22 cellular contexts compared by ENCODE assay signal in the genomic region with DNA sequence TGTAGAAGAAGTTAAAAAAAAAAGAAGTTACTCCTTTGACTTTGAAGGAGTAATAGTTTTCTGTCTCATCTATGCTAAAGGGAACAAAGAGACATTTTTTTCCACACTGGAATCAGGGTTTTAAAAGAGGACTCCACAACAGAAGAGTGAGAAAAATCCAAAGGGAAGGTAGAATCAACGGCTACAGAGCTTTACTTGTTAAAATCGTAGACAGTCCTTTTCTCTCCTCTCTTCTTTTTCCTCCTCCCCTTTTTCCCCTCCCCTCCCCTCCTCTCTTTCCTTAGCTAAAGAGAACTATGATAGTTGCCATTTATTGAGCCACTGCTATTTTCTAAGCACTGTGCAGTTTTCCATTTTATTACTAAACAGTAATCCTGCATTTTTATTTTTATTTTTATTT.
"Had no signal": no experiment of that assay in that cellular context is flagged by ENCODE, and none has a peak within 500 bp of the region (broad histone marks: within the 10 kb centered on the region; RNA-seq: fewer than 3 reads in every experiment).

No MANE protein-coding gene starts in this region.

- H3K27ac Mint-ChIP-seq: activated CD4-positive, alpha-beta memory T cell treated with anti-CD3 and anti-CD28 coated beads, Interleukin-2, amount 10 ng/mL, durations not matched to agents 7 days and 5 days; activated CD8-positive, alpha-beta memory T cell treated with anti-CD3 and anti-CD28 coated beads, Interleukin-2, amount 10 ng/mL, durations not matched to agents 7 days and 5 days; activated naive CD8-positive, alpha-beta T cell treated with anti-CD3 and anti-CD28 coated beads, Interleukin-2, amount 10 ng/mL, durations not matched to agents 7 days and 5 days; endodermal cell; WTC11 had no signal

- H3K27me3 ChIP-seq: cardiac muscle cell, spleen, thyroid gland had no signal

- DNase-seq: activated CD4-positive, alpha-beta memory T cell treated with anti-CD3 and anti-CD28 coated beads, Interleukin-2, amount 10 ng/mL, durations not matched to agents 7 days and 5 days; activated CD4-positive, alpha-beta T cell treated with anti-CD3 and anti-CD28 coated beads for 48 hours; activated CD8-positive, alpha-beta memory T cell treated with anti-CD3 and anti-CD28 coated beads, Interleukin-2, amount 10 ng/mL, durations not matched to agents 7 days and 5 days; activated naive CD8-positive, alpha-beta T cell treated with anti-CD3 and anti-CD28 coated beads, Interleukin-2, amount 10 ng/mL, durations not matched to agents 7 days and 5 days; amygdala; endodermal cell; foreskin fibroblast; hypothalamus; islet precursor cell; lower lobe of right lung; midbrain; occipital lobe; posterior cingulate gyrus; spleen; stimulated activated CD4-positive, alpha-beta T cell treated with anti-CD3 and anti-CD28 coated beads, Interleukin-4, amount 100 ng/mL, for 4 hours; stimulated activated naive CD4-positive, alpha-beta T cell; T-helper 2 cell; thyroid gland had no signal

- H3K27me3 Mint-ChIP-seq: activated CD4-positive, alpha-beta memory T cell treated with anti-CD3 and anti-CD28 coated beads, Interleukin-2, amount 10 ng/mL, durations not matched to agents 7 days and 5 days; activated CD8-positive, alpha-beta memory T cell treated with anti-CD3 and anti-CD28 coated beads, Interleukin-2, amount 10 ng/mL, durations not matched to agents 7 days and 5 days; activated naive CD8-positive, alpha-beta T cell treated with anti-CD3 and anti-CD28 coated beads, Interleukin-2, amount 10 ng/mL, durations not matched to agents 7 days and 5 days had no signal

- H3K36me3 ChIP-seq: cardiac muscle cell, lower lobe of right lung, thyroid gland had no signal

- H3K27ac ChIP-seq: cardiac muscle cell, epithelial cell of prostate, lower lobe of right lung, thyroid gland had no signal

- H3K4me3 ChIP-seq: cardiac muscle cell, lower lobe of right lung, spleen, thyroid gland had no signal

- ATAC-seq: activated CD8-positive, alpha-beta memory T cell treated with anti-CD3 and anti-CD28 coated beads, Interleukin-2, amount 10 ng/mL, durations not matched to agents 7 days and 5 days; lower lobe of right lung; WTC11 had no signal

- H3K9me3 ChIP-seq: lower lobe of right lung, spleen, thyroid gland had no signal

- H3K4me3 Mint-ChIP-seq: activated CD4-positive, alpha-beta memory T cell treated with anti-CD3 and anti-CD28 coated beads, Interleukin-2, amount 10 ng/mL, durations not matched to agents 7 days and 5 days; activated CD8-positive, alpha-beta memory T cell treated with anti-CD3 and anti-CD28 coated beads, Interleukin-2, amount 10 ng/mL, durations not matched to agents 7 days and 5 days; activated naive CD8-positive, alpha-beta T cell treated with anti-CD3 and anti-CD28 coated beads, Interleukin-2, amount 10 ng/mL, durations not matched to agents 7 days and 5 days; endodermal cell; WTC11 had no signal

- FAIRE-seq: colon had no signal

- H3K9me3 Mint-ChIP-seq: activated CD4-positive, alpha-beta memory T cell treated with anti-CD3 and anti-CD28 coated beads, Interleukin-2, amount 10 ng/mL, durations not matched to agents 7 days and 5 days; activated naive CD8-positive, alpha-beta T cell treated with anti-CD3 and anti-CD28 coated beads, Interleukin-2, amount 10 ng/mL, durations not matched to agents 7 days and 5 days; endodermal cell; WTC11 had no signal

- H3K4me1 Mint-ChIP-seq: endodermal cell, WTC11 had no signal

- H3K4me1 ChIP-seq: lower lobe of right lung, thyroid gland had no signal
